Comparison of ENCODE assay signal across 29 cellular contexts in the genomic region with DNA sequence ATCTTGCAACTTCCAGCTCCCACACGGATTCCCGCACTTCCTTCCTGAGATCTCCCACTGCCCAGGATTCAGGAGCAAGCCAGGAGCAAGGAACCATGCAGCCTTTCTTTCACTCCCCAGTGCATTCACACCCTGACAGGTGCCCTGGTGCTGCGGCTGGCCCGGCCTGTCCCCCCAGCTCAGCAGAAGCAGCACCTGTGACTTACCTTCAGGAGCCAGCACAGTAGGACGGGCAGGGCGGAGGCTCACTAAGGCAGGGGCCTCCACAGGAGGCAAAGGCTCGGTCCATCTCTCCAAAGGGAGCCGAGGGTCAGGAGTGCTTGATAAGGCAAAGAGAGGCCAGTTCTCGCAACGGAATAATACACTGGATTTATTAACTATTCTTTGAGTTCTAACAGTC. TPM values are rescaled to one million over a fixed set of nuclear protein-coding genes. Genes with fewer than 3 reads are reported as not detected.
"Had no signal": no experiment of that assay in that cellular context is flagged by ENCODE, and none has a peak within 500 bp of the region (broad histone marks: within the 10 kb centered on the region; RNA-seq: fewer than 3 reads in every experiment).

No MANE protein-coding gene starts in this region.

- H3K36me3 ChIP-seq: lower lobe of right lung, neutrophil, ovary, prostate gland, stomach had no signal

- DNase-seq: activated CD4-positive, alpha-beta T cell treated with anti-CD3 and anti-CD28 coated beads, Interleukin-2, amount 50 U/mL, for 1 hour; activated CD8-positive, alpha-beta T cell treated with anti-CD3 and anti-CD28 coated beads for 36 hours; activated gamma-delta T cell treated with Interleukin-2 at 50 U/mL for 16 hours; activated naive CD4-positive, alpha-beta T cell treated with anti-CD3 and anti-CD28 coated beads, Interleukin-2, amount 50 U/mL, for 16 hours; activated T-cell treated with anti-CD3 and anti-CD28 coated beads, Interleukin-2, amount 50 U/mL, for 4 hours; amniotic stem cell; endodermal cell; esophagus squamous epithelium; foreskin melanocyte; kidney glomerular epithelial cell; lower lobe of right lung; ovary; stimulated activated CD4-positive, alpha-beta T cell treated with anti-CD3 and anti-CD28 coated beads, Interleukin-1b, Interleukin-23, amount 100 ng/mL, for 48 hours; stimulated activated naive B cell treated with anti-CD40 and anti-IgM and Interleukin-4, amounts not matched to agents 10 μg/mL and 1 μg/mL and 100 μg/mL, for 72 hours; stomach; T-helper 17 cell; tibial artery had no signal

- H3K27ac ChIP-seq: esophagus squamous epithelium, lower lobe of right lung, neutrophil, ovary, prostate gland, stomach, suprapubic skin, tibial artery had no signal

- H3K4me1 ChIP-seq: prostate gland had no signal

- ATAC-seq: activated CD8-positive, alpha-beta T cell treated with anti-CD3 and anti-CD28 coated beads for 36 hours; activated T-cell treated with anti-CD3 and anti-CD28 coated beads, Interleukin-2, amount 50 U/mL, for 4 hours; activated T-helper 17 cell treated with anti-CD3 and anti-CD28 coated beads, Interleukin-2, amount 50 U/mL, for 72 hours; left lobe of liver; lower lobe of right lung; mucosa of descending colon; natural killer cell treated with Interleukin-12 subunit alpha and Interleukin-12 subunit beta and Interleukin-15 and Interleukin-18, amount 100 ng/mL, for 72 hours; stimulated activated naive B cell treated with anti-CD40 and anti-IgM and Interleukin-4, amounts not matched to agents 10 μg/mL and 1 μg/mL and 100 μg/mL, for 72 hours; T-helper 17 cell; WTC11 had no signal

- H3K9me3 ChIP-seq: esophagus squamous epithelium, lower lobe of right lung, mucosa of descending colon, neutrophil, ovary, prostate gland, stomach, suprapubic skin, tibial artery had no signal

- H3K4me3 ChIP-seq: esophagus squamous epithelium, mucosa of descending colon, ovary, prostate gland, smooth muscle cell, stomach, suprapubic skin, tibial artery had no signal

- H3K4me2 ChIP-seq: smooth muscle cell had no signal

RNA-seq across cellular contexts. Expression of a gene that starts 4.8 kb away (rescaled TPM):
- total RNA-seq: activated CD8-positive, alpha-beta T cell treated with anti-CD3 and anti-CD28 coated beads for 36 hours; activated T-cell treated with anti-CD3 and anti-CD28 coated beads, Interleukin-2, amount 50 U/mL, for 4 hours; activated T-helper 17 cell treated with anti-CD3 and anti-CD28 coated beads, Interleukin-2, amount 50 U/mL, for 72 hours; endodermal cell; esophagus squamous epithelium; left lobe of liver; lower lobe of right lung; mesenteric fat pad; myocyte; natural killer cell treated with Interleukin-12 subunit alpha and Interleukin-12 subunit beta and Interleukin-15 and Interleukin-18, amount 100 ng/mL, for 72 hours; smooth muscle cell; suprapubic skin; ureter had no signal
- polyA plus RNA-seq: ovary, smooth muscle cell, stomach had no signal

RNA-seq across cellular contexts. Expression of a gene that starts 29.7 kb away (rescaled TPM):
- polyA plus RNA-seq: smooth muscle cell had no signal

RNA-seq across cellular contexts. Expression of a gene that starts 39.2 kb away (rescaled TPM):
- total RNA-seq: left lobe of liver, T-helper 17 cell had no signal
